1 cellular context compared by ENCODE assay signal in genomic region chr10:89705466-89705865, GRCh38.
TF ChIP-seq lines count a peak whose summit lies in the region.

No MANE protein-coding gene starts in this region.

TF ChIP-seq in GM12878, 131 proteins besides CTCF, POLR2A, EP300 and RAD21:
- TF ChIP-seq ZBTB40 (IDR thresholded peaks at IDR 0.05; ENCODE audit: borderline replicate concordance) (peak; percentile 72), MLLT1 (IDR thresholded peaks at IDR 0.05) (0 out of 2 replicates have a peak, but pooled peaks have one; percentile 40), IKZF2 (IDR thresholded peaks at IDR 0.05) (no peak)
TF ChIP-seq in GM12878: peak in this region for 2.
